11 cellular contexts compared by ENCODE assay signal in the genomic region with DNA sequence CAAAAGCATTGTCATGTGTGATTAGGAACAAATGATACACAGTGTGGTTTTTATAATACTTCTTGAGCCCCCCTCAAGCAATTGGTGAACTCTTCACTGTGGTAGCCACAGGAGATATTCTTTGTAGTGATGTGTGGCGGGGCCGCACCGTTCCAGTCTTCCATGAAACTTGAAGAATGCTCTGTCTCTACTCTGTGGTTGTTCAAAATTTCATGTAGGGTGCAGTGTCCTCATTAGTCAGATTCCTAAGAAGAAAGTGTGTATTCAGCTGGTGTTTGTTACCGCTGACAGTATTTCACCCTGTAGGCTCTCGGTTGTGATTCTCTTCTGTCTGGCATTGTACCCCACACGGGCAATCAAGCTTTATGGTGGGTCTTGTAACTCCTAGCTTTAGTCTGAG. TPM values are rescaled to one million over a fixed set of nuclear protein-coding genes. Genes with fewer than 3 reads are reported as not detected.
A peak's percentile ranks its signal among the peaks of the same experiment; 100 is the strongest.
DNase-seq lines count a peak whose midpoint lies in the region; ATAC-seq, FAIRE-seq and TF ChIP-seq lines count a peak whose summit lies in the region.
"Had no signal": no experiment of that assay in that cellular context is flagged by ENCODE, and none has a peak within 500 bp of the region (broad histone marks: within the 10 kb centered on the region; RNA-seq: fewer than 3 reads in every experiment).

No MANE protein-coding gene starts in this region.

- FAIRE-seq in bronchial epithelial cell (lab: Jason Lieb, UNC): no peak
- FAIRE-seq in H54 (lab: Jason Lieb, UNC): no peak

- H3K4me1 Mint-ChIP-seq in activated T-cell treated with anti-CD3 and anti-CD28 coated beads, Interleukin-2, amount 50 U/mL, for 24 hours (ENCODE audit: low read depth): peaks cover 82% of the 10 kb centered on the region
- H3K4me1 Mint-ChIP-seq in stimulated activated naive CD8-positive, alpha-beta T cell treated with anti-CD3 and anti-CD28 coated beads, Interleukin-15, Interleukin-2, amounts not matched to agents 100 ng/mL and 50 ng/mL, for 24 hours (ENCODE audit: low read depth): peaks cover 88% of the 10 kb centered on the region

- H3K27me3 ChIP-seq in bronchial epithelial cell (ENCODE audit: control insufficient read depth, insufficient read depth, low read length): no peaks in the 10 kb centered on the region
- H3K27me3 ChIP-seq: vagina had no signal

- peak; percentile 6 for ATAC-seq in HG03135 (IDR thresholded peaks at IDR 0.05; ENCODE audit: unreplicated experiment)

- no peak for TF ChIP-seq POLR2A in H54 (IDR thresholded peaks at IDR 0.05; ENCODE audit: low read depth, low read length)

- no peaks in the 10 kb centered on the region for H3K9me3 Mint-ChIP-seq in activated T-cell treated with anti-CD3 and anti-CD28 coated beads, Interleukin-2, amount 50 U/mL, for 24 hours
- H3K9me3 Mint-ChIP-seq in stimulated activated naive CD8-positive, alpha-beta T cell treated with anti-CD3 and anti-CD28 coated beads, Interleukin-15, Interleukin-2, amounts not matched to agents 100 ng/mL and 50 ng/mL, for 24 hours: no peaks in the 10 kb centered on the region

- peaks cover 90% of the 10 kb centered on the region for H3K36me3 Mint-ChIP-seq in activated T-cell treated with anti-CD3 and anti-CD28 coated beads, Interleukin-2, amount 50 U/mL, for 24 hours (ENCODE audit: low read depth)
- H3K36me3 Mint-ChIP-seq in stimulated activated naive CD8-positive, alpha-beta T cell treated with anti-CD3 and anti-CD28 coated beads, Interleukin-15, Interleukin-2, amounts not matched to agents 100 ng/mL and 50 ng/mL, for 24 hours (ENCODE audit: low read depth): peaks cover 81% of the 10 kb centered on the region

- peak overlapping the region; percentile 49 for H3K4me3 Mint-ChIP-seq in activated T-cell treated with anti-CD3 and anti-CD28 coated beads, Interleukin-2, amount 50 U/mL, for 24 hours
- peak overlapping the region; percentile 55 for H3K4me3 Mint-ChIP-seq in stimulated activated naive CD8-positive, alpha-beta T cell treated with anti-CD3 and anti-CD28 coated beads, Interleukin-15, Interleukin-2, amounts not matched to agents 100 ng/mL and 50 ng/mL, for 24 hours

- no peak for DNase-seq in activated T-cell treated with anti-CD3 and anti-CD28 coated beads, Interleukin-2, amount 50 U/mL, for 24 hours
- DNase-seq in activated T-cell treated with anti-CD3 and anti-CD28 coated beads for 4 hours (no peak), bronchial epithelial cell (ENCODE audit: low read depth) (peak; percentile 40), H4 (ENCODE audit: low spot score) (no peak), ACHN (no peak), H54 (ENCODE audit: insufficient read length, low spot score) (no peak)
- DNase-seq: amygdala, hypothalamus had no signal

- H3K27me3 Mint-ChIP-seq in activated T-cell treated with anti-CD3 and anti-CD28 coated beads, Interleukin-2, amount 50 U/mL, for 24 hours: no peaks in the 10 kb centered on the region
- H3K27me3 Mint-ChIP-seq in stimulated activated naive CD8-positive, alpha-beta T cell treated with anti-CD3 and anti-CD28 coated beads, Interleukin-15, Interleukin-2, amounts not matched to agents 100 ng/mL and 50 ng/mL, for 24 hours: no peaks in the 10 kb centered on the region

- H3K4me3 ChIP-seq in bronchial epithelial cell (ENCODE audit: low read depth, low read length): no peak overlapping the region
- H3K4me3 ChIP-seq: vagina had no signal

- TF ChIP-seq CTCF in bronchial epithelial cell (IDR thresholded peaks at IDR 0.05; ENCODE audit: insufficient read depth, low read length, severe bottlenecking): no peak

- H3K36me3 ChIP-seq in bronchial epithelial cell (ENCODE audit: control insufficient read depth, insufficient read depth, low read length): peaks cover 7% of the 10 kb centered on the region

- H3K27ac Mint-ChIP-seq in activated T-cell treated with anti-CD3 and anti-CD28 coated beads, Interleukin-2, amount 50 U/mL, for 24 hours: peak overlapping the region; percentile 87
- H3K27ac Mint-ChIP-seq in stimulated activated naive CD8-positive, alpha-beta T cell treated with anti-CD3 and anti-CD28 coated beads, Interleukin-15, Interleukin-2, amounts not matched to agents 100 ng/mL and 50 ng/mL, for 24 hours: peak overlapping the region; percentile 92

- in situ Hi-C loops in ACHN (cut with HindIII; ENCODE audit: low pct_ligation_motif_present, low pct_unique_long_range_greater_than_20kb, low sequenced_read_pairs): no loop called here

RNA-seq across cellular contexts. Expression of a gene that starts 10.8 kb away (rescaled TPM):
- total RNA-seq in bronchial epithelial cell: 19.6 and 36.6 TPM in 2 replicates
- 23.0 and 32.7 TPM in 2 replicates for total RNA-seq in H4 (2014; rRNA removed; shearing (Covaris generic))
